ENCODE assay signal across 8 cellular contexts in the genomic region with DNA sequence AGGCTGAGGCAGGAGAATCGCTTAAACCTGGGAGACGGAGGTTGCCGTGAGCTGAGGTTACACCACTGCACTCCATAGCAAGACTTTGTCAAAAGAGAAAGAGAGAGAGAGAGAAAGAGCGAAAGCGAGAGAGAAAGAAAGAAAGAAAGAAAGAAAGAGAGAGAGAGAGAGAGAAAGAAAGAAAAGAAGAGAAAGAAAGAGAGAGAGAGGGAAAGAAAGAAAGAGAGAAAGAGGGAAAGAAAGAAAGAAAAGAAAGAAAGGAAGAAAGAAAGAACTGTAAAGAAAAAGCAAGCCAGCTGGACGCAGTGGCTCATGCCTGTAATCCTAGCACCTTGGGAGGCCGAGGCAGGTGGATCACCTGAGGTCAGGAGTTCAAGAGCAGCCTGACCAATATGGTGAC. TPM values are rescaled to one million over a fixed set of nuclear protein-coding genes. Genes with fewer than 3 reads are reported as not detected.
DNase-seq lines count a peak whose midpoint lies in the region; ATAC-seq and TF ChIP-seq lines count a peak whose summit lies in the region.
"Not testable (repeated sequence)": the region's sequence is repeated elsewhere in the genome, so short reads cannot be mapped to it uniquely, and the experiment has no call there.
"Had no signal": no experiment of that assay in that cellular context is flagged by ENCODE, and none has a peak within 500 bp of the region (broad histone marks: within the 10 kb centered on the region; RNA-seq: fewer than 3 reads in every experiment).

No MANE protein-coding gene starts in this region.

- not testable (repeated sequence) for H3K9me3 ChIP-seq in ascending aorta, right atrium auricular region, uterus

- H3K27ac Mint-ChIP-seq in HFFc6 = peak overlapping the region; percentile 52; the same call in 1 of the 2 replicates
- peak overlapping the region; percentile 96 for H3K27ac Mint-ChIP-seq in osteocyte (ENCODE audit: unreplicated experiment)
- H3K27ac Mint-ChIP-seq in stimulated activated naive B cell treated with anti-CD40 and anti-IgM and Interleukin-4, amounts not matched to agents 10 μg/mL and 1 μg/mL and 100 μg/mL, for 72 hours = peak overlapping the region; percentile 10

- intact Hi-C loops in ascending aorta (cut with DNase I); uterus (cut with DNase I; ENCODE audit: low total_unique reads): not testable (repeated sequence)

- not testable (repeated sequence) for H3K27me3 Mint-ChIP-seq in HFFc6 (ENCODE audit: insufficient read depth); osteocyte (ENCODE audit: unreplicated experiment); stimulated activated naive B cell treated with anti-CD40 and anti-IgM and Interleukin-4, amounts not matched to agents 10 μg/mL and 1 μg/mL and 100 μg/mL, for 72 hours

- not testable (repeated sequence) for TF ChIP-seq CTCF in HFFc6 (IDR thresholded peaks at IDR 0.05); ascending aorta (IDR thresholded peaks at IDR 0.05); coronary artery (IDR thresholded peaks at IDR 0.05); right atrium auricular region (IDR thresholded peaks at IDR 0.05); osteocyte (IDR thresholded peaks at IDR 0.05); uterus (IDR thresholded peaks at IDR 0.05)

- H3K9me3 Mint-ChIP-seq in HFFc6; osteocyte (ENCODE audit: unreplicated experiment); stimulated activated naive B cell treated with anti-CD40 and anti-IgM and Interleukin-4, amounts not matched to agents 10 μg/mL and 1 μg/mL and 100 μg/mL, for 72 hours: not testable (repeated sequence)

- not testable (repeated sequence) for H3K27me3 ChIP-seq in ascending aorta, right atrium auricular region, uterus

- H3K36me3 Mint-ChIP-seq in HFFc6 (ENCODE audit: low read depth); osteocyte (ENCODE audit: unreplicated experiment); stimulated activated naive B cell treated with anti-CD40 and anti-IgM and Interleukin-4, amounts not matched to agents 10 μg/mL and 1 μg/mL and 100 μg/mL, for 72 hours: not testable (repeated sequence)

- H3K36me3 ChIP-seq in ascending aorta, right atrium auricular region, uterus: not testable (repeated sequence)

- not testable (repeated sequence) for H3K4me1 ChIP-seq in ascending aorta, uterus
- H3K4me1 ChIP-seq in right atrium auricular region = peaks cover 0 to 39% of the 10 kb centered on the region in 2 donors

- H3K4me3 Mint-ChIP-seq in HFFc6; osteocyte (ENCODE audit: unreplicated experiment); stimulated activated naive B cell treated with anti-CD40 and anti-IgM and Interleukin-4, amounts not matched to agents 10 μg/mL and 1 μg/mL and 100 μg/mL, for 72 hours: not testable (repeated sequence)

- not testable (repeated sequence) for DNase-seq in HFFc6; ascending aorta (ENCODE audit: low spot score in 2 of 2); coronary artery (ENCODE audit: low spot score); right atrium auricular region (ENCODE audit: low spot score); osteocyte (ENCODE audit: extremely low spot score, unreplicated experiment); stimulated activated naive B cell treated with anti-CD40 and anti-IgM and Interleukin-4, amounts not matched to agents 10 μg/mL and 1 μg/mL and 100 μg/mL, for 72 hours; uterus

- H3K4me1 Mint-ChIP-seq in HFFc6 (ENCODE audit: low read depth) = peaks cover 63% of the 10 kb centered on the region
- H3K4me1 Mint-ChIP-seq in osteocyte (ENCODE audit: unreplicated experiment) = peaks cover 70% of the 10 kb centered on the region
- H3K4me1 Mint-ChIP-seq in stimulated activated naive B cell treated with anti-CD40 and anti-IgM and Interleukin-4, amounts not matched to agents 10 μg/mL and 1 μg/mL and 100 μg/mL, for 72 hours = not testable (repeated sequence)

- ATAC-seq in stimulated activated naive B cell treated with anti-CD40 and anti-IgM and Interleukin-4, amounts not matched to agents 10 μg/mL and 1 μg/mL and 100 μg/mL, for 72 hours (replicated peaks) = not testable (repeated sequence)

- not testable (repeated sequence) for TF ChIP-seq POLR2A in uterus (IDR thresholded peaks at IDR 0.05)

- not testable (repeated sequence) for H3K4me3 ChIP-seq in ascending aorta, coronary artery, right atrium auricular region, uterus

- H3K27ac ChIP-seq in ascending aorta = peak overlapping the region; percentile 42 to 96
- H3K27ac ChIP-seq in coronary artery = peak overlapping the region; percentile 79 to 80
- peak overlapping the region; percentile 71 to 74 for H3K27ac ChIP-seq in right atrium auricular region
- H3K27ac ChIP-seq in uterus = peak overlapping the region; percentile 70 to 87

RNA-seq across cellular contexts. Expression of a gene that starts 13.8 kb away (rescaled TPM):
- 1,000 to 10,000 TPM in 4 of 6 experiments, 100 to 1,000 TPM in 2; 906 to 2,092 (median 1,052) TPM for total RNA-seq in HFFc6 (2021; fragmentation: NEBNext Ultra II Directional; extraction: Animal tissue kit (Norgen Biotek cat#: 25700))
- total RNA-seq in ascending aorta (1,267 TPM), right atrium auricular region (10 to 100 TPM; 28.0 to 40.8 TPM), osteocyte (266 and 328 TPM in 2 replicates), uterus (10 to 100 TPM in 1 of 4 donors, 1 to 10 TPM in 2, under 1 TPM in 1; 0.51 to 10.6 (median 5.5) TPM)

RNA-seq across cellular contexts. Expression of a gene that starts 27.9 kb away (rescaled TPM):
- total RNA-seq in HFFc6 (2021; fragmentation: NEBNext Ultra II Directional; extraction: Animal tissue kit (Norgen Biotek cat#: 25700)) = 10 to 100 TPM; 17.8 to 20.6 (median 19.4) TPM
- total RNA-seq in ascending aorta (29.6 TPM), right atrium auricular region (10 to 100 TPM; 10.2 to 15.2 TPM), osteocyte (36.5 and 42.2 TPM in 2 replicates), uterus (10 to 100 TPM in 3 of 4 donors, 1 to 10 TPM in 1; 9.7 to 73.0 (median 26.3) TPM)

RNA-seq across cellular contexts. Expression of a gene that starts 41.1 kb away (rescaled TPM):
- total RNA-seq in HFFc6 (2021; fragmentation: NEBNext Ultra II Directional; extraction: Animal tissue kit (Norgen Biotek cat#: 25700)) = 100 to 1,000 TPM; 154 to 176 (median 166) TPM
- total RNA-seq in ascending aorta (77.4 TPM), right atrium auricular region (10 to 100 TPM; 16.1 to 18.8 TPM), osteocyte (52.9 and 57.9 TPM in 2 replicates), uterus (10 to 100 TPM in 3 of 4 donors, 1 to 10 TPM in 1; 9.2 to 59.6 (median 30.2) TPM)

RNA-seq across cellular contexts. Expression of a gene that starts 52.2 kb away (rescaled TPM):
- total RNA-seq in HFFc6 (2021; fragmentation: NEBNext Ultra II Directional; extraction: Animal tissue kit (Norgen Biotek cat#: 25700)) = under 1 TPM; 0.19 to 0.78 (median 0.35) TPM
- total RNA-seq in ascending aorta (not detected), right atrium auricular region (not detected), osteocyte (0.16 and 0.24 TPM in 2 replicates), uterus (under 1 TPM in 1 of 4 donors, not detected in 3; 0.14 TPM)
- total RNA-seq: CD8-positive, alpha-beta T cell had no signal

Comparison
In these comparisons a context has a peak if more than half of its experiments do, and no peak if none do; other contexts are left out.
1. H3K27ac Mint-ChIP-seq: peak in every context shown above with its lines; median percentile 96 in osteocyte; 52 in HFFc6; 10 in stimulated activated naive B cell treated with anti-CD40 and anti-IgM and Interleukin-4, amounts not matched to agents 10 μg/mL and 1 μg/mL and 100 μg/mL, for 72 hours.